8 cellular contexts compared by ENCODE assay signal in the genomic region with DNA sequence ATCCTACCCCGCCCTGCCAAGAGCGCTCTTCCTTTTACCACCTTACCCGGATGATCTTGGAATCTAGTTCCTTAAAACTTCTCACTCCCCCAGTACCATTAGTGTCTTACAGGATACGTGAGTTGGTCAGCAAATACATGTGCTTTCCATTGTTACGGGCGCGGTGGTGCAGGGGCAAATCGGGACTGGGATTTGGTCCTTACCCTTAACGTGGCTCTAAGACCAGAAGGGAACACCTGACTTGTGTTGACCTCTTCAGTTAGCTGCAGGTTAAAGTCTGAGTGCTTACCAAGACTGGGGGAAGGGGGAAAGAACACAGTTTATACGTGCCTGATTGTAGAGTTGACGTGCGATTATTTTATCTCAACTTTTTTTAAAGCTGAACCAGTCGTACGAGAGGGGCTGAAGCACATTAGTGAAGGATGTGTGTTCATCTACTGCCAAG. TPM values are rescaled to one million over a fixed set of nuclear protein-coding genes. Genes with fewer than 3 reads are reported as not detected.
DNase-seq lines count a peak whose midpoint lies in the region; ATAC-seq and TF ChIP-seq lines count a peak whose summit lies in the region.

No MANE protein-coding gene starts in this region.

- CTCF ChIA-PET in CD8-positive, alpha-beta memory T cell (lab: Charles Lee) = interaction anchor here (1.3 to 1.6 kb wide), 3 partner anchors 10 to 168 kb away, joined by 3 to 7 read pairs (median 4); partner anchors contain the start of genes C17orf100 and MED31

- H3K27me3 ChIP-seq in CD8-positive, alpha-beta memory T cell (ENCODE audit: insufficient read depth, low read length, poor library complexity, severe bottlenecking) = no peaks in the 10 kb centered on the region
- H3K27me3 ChIP-seq in ascending aorta = no peaks in the 10 kb centered on the region
- no peaks in the 10 kb centered on the region for H3K27me3 ChIP-seq in liver (ENCODE audit: control insufficient read depth in 4 of 4, insufficient read depth in 4 of 4, low read length in 3 of 4)
- no peaks in the 10 kb centered on the region for H3K27me3 ChIP-seq in upper lobe of left lung

- TF ChIP-seq RAD21 in liver (IDR thresholded peaks at IDR 0.05) = no peak

- TF ChIP-seq CTCF in ascending aorta (IDR thresholded peaks at IDR 0.05) (no peak), liver (IDR thresholded peaks at IDR 0.05; ENCODE audit: low read depth, low read length, missing input control) (no peak), upper lobe of left lung (IDR thresholded peaks at IDR 0.05) (no peak)

- peak overlapping the region; percentile 65 to 80 for H3K9ac ChIP-seq in liver (ENCODE audit: low read depth in 1 of 2, low read length in 2 of 2)

- intact Hi-C loops in ascending aorta (cut with DNase I) = loop anchor here (2.0 to 5.0 kb wide), 2 partner anchors 1057 to 1359 kb away; partner anchors contain the start of genes NLRP1 and RABEP1

- POLR2A ChIA-PET in CD8-positive, alpha-beta memory T cell (lab: Charles Lee) = interaction anchor here (0.7 to 1.6 kb wide), 3 partner anchors 10 to 1057 kb away, joined by 3 to 11 read pairs (median 3); partner anchors contain the start of genes C17orf100 and MED31

- H3K4me3 ChIP-seq in CD8-positive, alpha-beta memory T cell (ENCODE audit: low read length) = peak overlapping the region; percentile 66
- H3K4me3 ChIP-seq in Jurkat, Clone E6-1 (ENCODE audit: low read length) = peak overlapping the region; percentile 93
- peak overlapping the region; percentile 64 to 93 for H3K4me3 ChIP-seq in ascending aorta
- H3K4me3 ChIP-seq in liver (ENCODE audit: low read depth in 1 of 3, low read length in 3 of 3) = peak overlapping the region; percentile 88 to 94 (median 90)
- peak overlapping the region; percentile 66 to 95 (median 81) for H3K4me3 ChIP-seq in upper lobe of left lung

- DNase-seq in CD8-positive, alpha-beta memory T cell = peak in 1 of 5 donors; percentile 39
- DNase-seq in Jurkat, Clone E6-1 (ENCODE audit: low read depth, low spot score) = peak; percentile 23
- DNase-seq in ascending aorta (ENCODE audit: low spot score in 2 of 2) = no peak
- DNase-seq in upper lobe of left lung = no peak

- H3K36me3 ChIP-seq in CD8-positive, alpha-beta memory T cell (ENCODE audit: insufficient read depth, low read length) = peaks cover 9% of the 10 kb centered on the region
- H3K36me3 ChIP-seq in ascending aorta (peaks cover 6 to 18% of the 10 kb centered on the region in 2 donors), liver (ENCODE audit: control insufficient read depth in 4 of 4, insufficient read depth in 3 of 4, low read depth in 1 of 4, low read length in 3 of 4) (peaks cover 2 to 18% (median 8%) of the 10 kb centered on the region in 4 donors), upper lobe of left lung (peaks cover 0 to 38% (median 11%) of the 10 kb centered on the region in 4 donors)

- H3K9me3 ChIP-seq in CD8-positive, alpha-beta memory T cell (ENCODE audit: low read length) = no peaks in the 10 kb centered on the region
- H3K9me3 ChIP-seq in ascending aorta (no peaks in the 10 kb centered on the region), liver (ENCODE audit: control insufficient read depth in 4 of 4, low read length in 3 of 4) (no peaks in the 10 kb centered on the region), upper lobe of left lung (no peaks in the 10 kb centered on the region)

- ATAC-seq in upper lobe of left lung (ENCODE audit: low FRiP score in 2 of 2) (peak; percentile 1 to 17), GM18907 (IDR thresholded peaks at IDR 0.05; ENCODE audit: unreplicated experiment) (no peak), GM21367 (IDR thresholded peaks at IDR 0.05; ENCODE audit: unreplicated experiment) (no peak), HG03045 (IDR thresholded peaks at IDR 0.05; ENCODE audit: unreplicated experiment) (no peak)

- peak overlapping the region; percentile 95 to 99 (median 98) for H3K27ac Mint-ChIP-seq in CD8-positive, alpha-beta memory T cell

- peaks cover 0 to 49% (median 8%) of the 10 kb centered on the region in 3 donors for H3K36me3 Mint-ChIP-seq in CD8-positive, alpha-beta memory T cell

- no peak for TF ChIP-seq POLR2A in upper lobe of left lung (IDR thresholded peaks at IDR 0.05)

- peak overlapping the region; percentile 82 for H3K27ac ChIP-seq in CD8-positive, alpha-beta memory T cell (ENCODE audit: low read depth, low read length)
- H3K27ac ChIP-seq in ascending aorta = peak overlapping the region; percentile 74 to 84
- peak overlapping the region; percentile 69 to 82 for H3K27ac ChIP-seq in liver (ENCODE audit: low read depth in 1 of 2, low read length in 2 of 2)
- H3K27ac ChIP-seq in upper lobe of left lung = peak overlapping the region; percentile 74 to 92 (median 89)

- TF ChIP-seq EP300 in upper lobe of left lung (IDR thresholded peaks at IDR 0.05) = no peak

- H3K27me3 Mint-ChIP-seq in CD8-positive, alpha-beta memory T cell = peaks cover 0 to 3% of the 10 kb centered on the region in 2 donors

- peaks cover 25% of the 10 kb centered on the region for H3K4me1 ChIP-seq in CD8-positive, alpha-beta memory T cell (ENCODE audit: insufficient read depth, low read length)
- H3K4me1 ChIP-seq in ascending aorta (peaks cover 7 to 17% of the 10 kb centered on the region in 2 donors), liver (ENCODE audit: control insufficient read depth in 4 of 4, insufficient read depth in 4 of 4, low read length in 3 of 4) (peaks cover 3 to 34% (median 26%) of the 10 kb centered on the region in 4 donors), upper lobe of left lung (peaks cover 17 to 49% (median 30%) of the 10 kb centered on the region in 4 donors)

- peaks cover 43 to 71% (median 61%) of the 10 kb centered on the region in 3 donors for H3K4me1 Mint-ChIP-seq in CD8-positive, alpha-beta memory T cell

- H3K9me3 Mint-ChIP-seq in CD8-positive, alpha-beta memory T cell = no peaks in the 10 kb centered on the region

- 2% methylated on average over 14 of the region's 14 CpGs for WGBS in liver
- WGBS in upper lobe of left lung, 2 donors = 5% methylated on average over 12 to 14 of the region's 14 CpGs

- peak overlapping the region; percentile 93 to 96 (median 95) for H3K4me3 Mint-ChIP-seq in CD8-positive, alpha-beta memory T cell

TF ChIP-seq in liver, 16 proteins besides CTCF, POLR2A, EP300 and RAD21:
- TF ChIP-seq RXRA (IDR thresholded peaks at IDR 0.05) = peak in 1 of 2 donors; percentile 29
- TF ChIP-seq NR2F2 (IDR thresholded peaks at IDR 0.05) = no peak
- TF ChIP-seq SP1 (IDR thresholded peaks at IDR 0.05) = peak; percentile 10
- no peak for TF ChIP-seq REST (IDR thresholded peaks at IDR 0.05)
- TF ChIP-seq HNF4G (IDR thresholded peaks at IDR 0.05) = peak; percentile 49
- TF ChIP-seq HNF4A (conservative IDR thresholded peaks at IDR 0.05) = peak; percentile 59 to 62

RNA-seq across cellular contexts. Expression of gene TXNDC17, which starts 0.5 kb away (rescaled TPM):
- total RNA-seq in CD8-positive, alpha-beta memory T cell = 100 to 1,000 TPM; 105 to 110 TPM
- polyA plus RNA-seq in CD8-positive, alpha-beta memory T cell = 98.0 TPM
- polyA plus RNA-seq in Jurkat, Clone E6-1 (2012; ENCODE audit: insufficient read depth, insufficient read length) = 268 TPM
- total RNA-seq in ascending aorta = 0.96 TPM
- total RNA-seq in liver = 10 to 100 TPM; 32.9 to 58.4 TPM
- polyA plus RNA-seq in liver = 100 to 1,000 TPM; 141 to 329 TPM
- total RNA-seq in upper lobe of left lung = 100 to 1,000 TPM in 1 of 6 donors, 10 to 100 TPM in 5; 36.7 to 176 (median 67.0) TPM

RNA-seq across cellular contexts. Expression of gene KIAA0753, which starts 0.9 kb away (rescaled TPM):
- total RNA-seq in CD8-positive, alpha-beta memory T cell = 10 to 100 TPM; 18.6 to 20.8 TPM
- 1.8 TPM for polyA plus RNA-seq in CD8-positive, alpha-beta memory T cell
- 10.6 TPM for polyA plus RNA-seq in Jurkat, Clone E6-1 (2012; ENCODE audit: insufficient read depth, insufficient read length)
- total RNA-seq in ascending aorta (2.9 TPM), liver (1 to 10 TPM; 3.8 to 5.9 TPM), upper lobe of left lung (10 to 100 TPM; 12.4 to 58.7 (median 19.7) TPM)
- 1 to 10 TPM; 2.0 to 2.1 TPM for polyA plus RNA-seq in liver

RNA-seq across cellular contexts. Expression of gene MED31, which starts 10.0 kb away (rescaled TPM):
- 10 to 100 TPM; 24.8 to 29.5 TPM for total RNA-seq in CD8-positive, alpha-beta memory T cell
- 36.5 TPM for polyA plus RNA-seq in CD8-positive, alpha-beta memory T cell
- 52.7 TPM for polyA plus RNA-seq in Jurkat, Clone E6-1 (2012; ENCODE audit: insufficient read depth, insufficient read length)
- total RNA-seq in ascending aorta (not detected), liver (10 to 100 TPM in 1 of 2 donors, 1 to 10 TPM in 1; 6.9 to 10.4 TPM), upper lobe of left lung (10 to 100 TPM in 3 of 6 donors, 1 to 10 TPM in 3; 1.8 to 22.9 (median 13.2) TPM)
- 10 to 100 TPM in 1 of 2 donors, 1 to 10 TPM in 1; 7.0 to 29.8 TPM for polyA plus RNA-seq in liver

RNA-seq across cellular contexts. Expression of gene C17orf100, which starts 10.2 kb away (rescaled TPM):
- 1 to 10 TPM; 2.0 to 2.1 TPM for total RNA-seq in CD8-positive, alpha-beta memory T cell
- 4.7 TPM for polyA plus RNA-seq in CD8-positive, alpha-beta memory T cell
- 4.3 TPM for polyA plus RNA-seq in Jurkat, Clone E6-1 (2012; ENCODE audit: insufficient read depth, insufficient read length)
- total RNA-seq in ascending aorta (4.3 TPM), liver (1 to 10 TPM in 1 of 2 donors, under 1 TPM in 1; 0.56 to 2.2 TPM), upper lobe of left lung (1 to 10 TPM in 3 of 6 donors, under 1 TPM in 3; 0.78 to 7.3 (median 1.3) TPM)
- 10 to 100 TPM in 1 of 2 donors, 1 to 10 TPM in 1; 3.3 to 33.2 TPM for polyA plus RNA-seq in liver

Comparison
In these comparisons a context has a peak if more than half of its experiments do, and no peak if none do; other contexts are left out.
1. ATAC-seq: peak in upper lobe of left lung (2 of 2); none in GM18907 (single experiment), GM21367 (single experiment) and HG03045 (single experiment).
2. RNA of gene TXNDC17, which starts 0.5 kb away (total RNA-seq): 105 to 110 TPM in CD8-positive, alpha-beta memory T cell, 36.7 to 176 TPM in upper lobe of left lung and 32.9 to 58.4 TPM in liver; 0.96 TPM in ascending aorta (single experiment); every median in the first group is over 10 times any median in the second.
3. Peak in every context shown above with its lines, with median percentiles within 50 percentile points of each other: H3K27ac ChIP-seq and H3K4me3 ChIP-seq.